Comparison of ENCODE assay signal across 14 cellular contexts in the genomic region with DNA sequence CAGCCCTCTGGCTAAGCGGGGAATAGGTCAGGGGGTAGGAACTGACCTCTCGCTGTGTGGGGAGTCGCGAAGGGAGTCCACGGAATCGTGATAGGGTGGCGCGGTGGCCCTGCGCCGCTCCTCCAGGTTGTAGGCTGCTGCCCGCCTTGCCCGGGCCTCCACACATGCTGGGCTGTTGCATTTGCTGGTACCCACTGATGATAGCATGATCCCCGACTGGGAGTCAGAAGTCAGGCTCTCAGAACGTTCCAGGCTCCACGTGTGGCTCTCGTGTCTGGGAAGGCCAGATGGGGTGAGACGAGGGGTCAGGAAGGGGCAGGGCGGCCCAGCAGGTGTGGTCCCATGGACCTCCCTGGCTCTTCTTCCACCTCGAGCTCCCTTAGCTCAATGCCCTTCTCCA. TPM values are rescaled to one million over a fixed set of nuclear protein-coding genes. Genes with fewer than 3 reads are reported as not detected.
DNase-seq lines count a peak whose midpoint lies in the region; ATAC-seq and TF ChIP-seq lines count a peak whose summit lies in the region.
"Had no signal": no experiment of that assay in that cellular context is flagged by ENCODE, and none has a peak within 500 bp of the region (broad histone marks: within the 10 kb centered on the region; RNA-seq: fewer than 3 reads in every experiment).

No MANE protein-coding gene starts in this region.

- H3K9me3 Mint-ChIP-seq in CD14-positive monocyte: peaks cover 0 to 2% (median 0%) of the 10 kb centered on the region in 7 donors
- H3K9me3 Mint-ChIP-seq: CD4-positive, alpha-beta T cell; GM23338 had no signal

- TF ChIP-seq CTCF in CD14-positive monocyte (IDR thresholded peaks at IDR 0.05): no peak
- TF ChIP-seq CTCF in RWPE2 (IDR thresholded peaks at IDR 0.05; ENCODE audit: poor library complexity, severe bottlenecking): no peak
- TF ChIP-seq CTCF in upper lobe of right lung (IDR thresholded peaks at IDR 0.05): no peak

- H3K27ac ChIP-seq in RWPE2 (ENCODE audit: poor library complexity, severe bottlenecking) (no peak overlapping the region), upper lobe of right lung (no peak overlapping the region)

- H3K27me3 Mint-ChIP-seq in CD14-positive monocyte (ENCODE audit: low read depth in 3 of 3): peaks cover 24 to 38% (median 31%) of the 10 kb centered on the region in 3 donors

- peaks cover 8% of the 10 kb centered on the region for H3K4me1 Mint-ChIP-seq in CD14-positive monocyte

- no peaks in the 10 kb centered on the region for H3K36me3 ChIP-seq in RWPE2 (ENCODE audit: low read depth)
- H3K36me3 ChIP-seq in upper lobe of right lung: no peaks in the 10 kb centered on the region

- no peak overlapping the region for H3K4me3 Mint-ChIP-seq in CD14-positive monocyte
- H3K4me3 Mint-ChIP-seq: GM23338 had no signal

- peak; percentile 26 for DNase-seq in CD14-positive monocyte (ENCODE audit: low spot score)
- peak; percentile 49 for DNase-seq in RWPE2 (ENCODE audit: low spot score)
- DNase-seq in posterior vena cava (ENCODE audit: low spot score): peak; percentile 71
- DNase-seq in upper lobe of right lung: peak; percentile 41
- no peak for DNase-seq in cerebellum (ENCODE audit: low spot score)
- DNase-seq: ACHN; BE2C; C1 segment of cervical spinal cord; Caco-2; CD4-positive, alpha-beta T cell; HCEC 1CT; IMR-90 had no signal

- ATAC-seq in RWPE2 (ENCODE audit: low read depth) (no peak), upper lobe of right lung (no peak), HG02678 (IDR thresholded peaks at IDR 0.05; ENCODE audit: unreplicated experiment) (no peak)
- ATAC-seq: GM23338 had no signal

- H3K4me1 ChIP-seq in RWPE2 (ENCODE audit: insufficient read depth, poor library complexity, severe bottlenecking) (no peaks in the 10 kb centered on the region), upper lobe of right lung (peaks cover 9% of the 10 kb centered on the region)
- H3K4me1 ChIP-seq: Caco-2 had no signal

- H3K4me3 ChIP-seq in RWPE2 (ENCODE audit: severe bottlenecking) (no peak overlapping the region), upper lobe of right lung (no peak overlapping the region)
- H3K4me3 ChIP-seq: GM23338 had no signal

- no peaks in the 10 kb centered on the region for H3K36me3 Mint-ChIP-seq in CD14-positive monocyte

- H3K27ac Mint-ChIP-seq in CD14-positive monocyte: no peak overlapping the region
- H3K27ac Mint-ChIP-seq: CD4-positive, alpha-beta T cell; GM23338 had no signal

- no peaks in the 10 kb centered on the region for H3K27me3 ChIP-seq in RWPE2 (ENCODE audit: insufficient read depth, poor library complexity, severe bottlenecking)
- peaks cover 6% of the 10 kb centered on the region for H3K27me3 ChIP-seq in upper lobe of right lung
- H3K27me3 ChIP-seq: BE2C had no signal

- H3K9me3 ChIP-seq in RWPE2 (ENCODE audit: severe bottlenecking): no peaks in the 10 kb centered on the region
- H3K9me3 ChIP-seq in upper lobe of right lung: no peaks in the 10 kb centered on the region
- H3K9me3 ChIP-seq: BE2C, Caco-2 had no signal

- intact Hi-C loops in CD14-positive monocyte (cut with micrococcal nuclease) (no loop called here), posterior vena cava (cut with DNase I) (no loop called here), upper lobe of right lung (cut with DNase I) (no loop called here)

RNA-seq across cellular contexts. Expression of gene PSD2, which starts 56.0 kb away (rescaled TPM):
- not detected for polyA plus RNA-seq in CD14-positive monocyte
- total RNA-seq in posterior vena cava (under 1 TPM; 0.14 TPM), upper lobe of right lung (not detected), cerebellum (16.7 TPM)
- total RNA-seq: IMR-90 had no signal

Comparison
In these comparisons a context has a peak if more than half of its experiments do, and no peak if none do; other contexts are left out.
1. RNA of gene PSD2, which starts 56.0 kb away (total RNA-seq): 16.7 TPM in cerebellum (single experiment); 0.14 TPM in posterior vena cava and not detected in upper lobe of right lung (single experiment); every median in the first group is over 10 times any median in the second.